ENCODE assay signal across 1 cellular context in genomic region chr1:157359309-157360020, GRCh38.
TF ChIP-seq lines count a peak whose summit lies in the region.

No MANE protein-coding gene starts in this region.

TF ChIP-seq in GM23338, 12 proteins besides CTCF, POLR2A, EP300 and RAD21 (continued from another document):
- TF ChIP-seq REST (IDR thresholded peaks at IDR 0.05; ENCODE audit: unreplicated experiment) (no peak), STAT1 (IDR thresholded peaks at IDR 0.05; ENCODE audit: unreplicated experiment) (no peak), ZNF331 (CRISPR knock-in tag; IDR thresholded peaks at IDR 0.05; ENCODE audit: low read depth) (no peak)
